Comparison of ENCODE assay signal across 12 cellular contexts in the genomic region with DNA sequence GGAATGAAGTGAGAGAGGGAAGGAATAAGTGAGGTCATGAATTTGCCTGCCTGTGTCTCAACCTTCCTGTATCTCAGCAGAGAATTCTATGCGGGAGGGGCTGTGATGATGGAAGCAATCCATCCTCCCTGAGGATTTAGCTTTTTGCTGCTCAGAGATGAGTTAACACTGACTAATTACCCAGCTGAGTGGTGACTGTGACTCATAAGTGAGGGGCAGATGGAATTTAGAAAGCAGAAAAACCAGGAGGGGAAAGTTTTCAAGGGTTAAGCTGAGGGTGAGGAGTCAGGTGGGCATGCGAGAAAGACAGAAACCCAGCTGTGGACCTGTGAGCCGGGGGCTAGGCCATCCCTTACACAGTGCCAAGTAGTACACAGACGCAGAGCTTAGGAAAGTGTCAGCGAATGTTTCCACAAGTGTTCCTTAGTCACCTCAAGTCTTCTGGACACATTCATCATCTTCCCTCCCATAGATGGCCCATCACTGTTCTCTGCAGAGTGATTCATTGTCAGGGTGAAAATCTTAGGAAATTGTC.
DNase-seq lines count a peak whose midpoint lies in the region; ATAC-seq and TF ChIP-seq lines count a peak whose summit lies in the region.
"Had no signal": no experiment of that assay in that cellular context is flagged by ENCODE, and none has a peak within 500 bp of the region (broad histone marks: within the 10 kb centered on the region; RNA-seq: fewer than 3 reads in every experiment).

No MANE protein-coding gene starts in this region.

- no peak overlapping the region for H3K4me3 ChIP-seq in epithelial cell of proximal tubule (ENCODE audit: low read depth, low read length)

- TF ChIP-seq CTCF in epithelial cell of proximal tubule (conservative IDR thresholded peaks at IDR 0.05; ENCODE audit: low read depth, low read length): no peak

- DNase-seq in EH (ENCODE audit: low read depth) (peak; percentile 54), NCI-H2171 treated with DMSO at 0.1 percent for 48 hours (lab: John Stamatoyannopoulos, UW) (peak; percentile 88), epithelial cell of proximal tubule (ENCODE audit: low read depth) (peak; percentile 44), occipital lobe (lab: John Stamatoyannopoulos, UW) (peak; percentile 40), NCI-H1092 treated with DMSO at 0.1 percent for 48 hours (lab: John Stamatoyannopoulos, UW) (no peak)
- DNase-seq in stimulated activated CD4-positive, alpha-beta T cell treated with anti-CD3 and anti-CD28 coated beads, Interleukin-2, amount 100 ng/mL, for 24 hours: no peak
- DNase-seq: activated CD4-positive, alpha-beta T cell treated with anti-CD3 and anti-CD28 coated beads for 4 hours; stimulated activated CD4-positive, alpha-beta T cell treated with anti-CD3 and anti-CD28 coated beads, Interleukin-12 subunit alpha, Interleukin-12 subunit beta, amount 100 ng/mL, for 4 hours; stimulated activated naive CD4-positive, alpha-beta T cell treated with Interleukin-2 at 50 U/mL for 16 hours had no signal

- no peak for ATAC-seq in GM21360 (IDR thresholded peaks at IDR 0.05; ENCODE audit: unreplicated experiment)
- ATAC-seq in GM21528 (IDR thresholded peaks at IDR 0.05; ENCODE audit: low FRiP score, unreplicated experiment): no peak
- ATAC-seq: activated naive CD4-positive, alpha-beta T cell treated with anti-CD3 and anti-CD28 coated beads, Interleukin-2, amount 50 U/mL, for 72 hours had no signal

Comparison
In these comparisons a context has a peak if more than half of its experiments do, and no peak if none do; other contexts are left out.
1. DNase-seq: peak in EH (single experiment), NCI-H2171 treated with DMSO at 0.1 percent for 48 hours (single experiment), epithelial cell of proximal tubule (single experiment) and occipital lobe (single experiment); none in NCI-H1092 treated with DMSO at 0.1 percent for 48 hours (single experiment) and stimulated activated CD4-positive, alpha-beta T cell treated with anti-CD3 and anti-CD28 coated beads, Interleukin-2, amount 100 ng/mL, for 24 hours (0 of 2).